27 cellular contexts compared by ENCODE assay signal in genomic region chr1:83887483-83887882, GRCh38.
A peak's percentile ranks its signal among the peaks of the same experiment; 100 is the strongest.
DNase-seq lines count a peak whose midpoint lies in the region; ATAC-seq and TF ChIP-seq lines count a peak whose summit lies in the region.
"Had no signal": no experiment of that assay in that cellular context is flagged by ENCODE, and none has a peak within 500 bp of the region (broad histone marks: within the 10 kb centered on the region; RNA-seq: fewer than 3 reads in every experiment).

No MANE protein-coding gene starts in this region.

- H3K4me3 ChIP-seq in epithelial cell of esophagus (ENCODE audit: low read length) = no peak overlapping the region
- H3K4me3 ChIP-seq: A549; BLaER1; BLaER1 treated with 17β-estradiol and CSF1 and Interleukin-3, amounts not matched to agents 10 nM and 100 nM had no signal

- TF ChIP-seq CTCF in epithelial cell of esophagus (IDR thresholded peaks at IDR 0.05; ENCODE audit: insufficient read depth, low read depth, low read length, missing control alignments) = no peak

- ATAC-seq in esophagus mucosa = peak; percentile 78
- ATAC-seq: A549; CD8-positive, alpha-beta T cell had no signal

- DNase-seq in epithelial cell of esophagus (ENCODE audit: low read depth) (peak; percentile 65), occipital lobe (lab: John Stamatoyannopoulos, UW) (no peak)
- DNase-seq in activated CD8-positive, alpha-beta memory T cell treated with anti-CD3 and anti-CD28 coated beads, Interleukin-2, amount 50 U/mL, for 48 hours = no peak
- DNase-seq: 8988T; ACHN; AML-193; BE2C; C1 segment of cervical spinal cord; Caco-2; Calu3; CD4-positive, alpha-beta memory T cell; CD4-positive, alpha-beta T cell; CD4-positive, CD25-positive, alpha-beta regulatory T cell; CD8-positive, alpha-beta memory T cell; CD8-positive, alpha-beta T cell; COR-L47; DMS 273 treated with DMSO at 0.1 percent for 48 hours; DMS153; DMS53; DMS79; DMS79 treated with DMSO at 0.1 percent for 48 hours; DND-41; EL had no signal
